ENCODE assay signal across 15 cellular contexts in the genomic region with DNA sequence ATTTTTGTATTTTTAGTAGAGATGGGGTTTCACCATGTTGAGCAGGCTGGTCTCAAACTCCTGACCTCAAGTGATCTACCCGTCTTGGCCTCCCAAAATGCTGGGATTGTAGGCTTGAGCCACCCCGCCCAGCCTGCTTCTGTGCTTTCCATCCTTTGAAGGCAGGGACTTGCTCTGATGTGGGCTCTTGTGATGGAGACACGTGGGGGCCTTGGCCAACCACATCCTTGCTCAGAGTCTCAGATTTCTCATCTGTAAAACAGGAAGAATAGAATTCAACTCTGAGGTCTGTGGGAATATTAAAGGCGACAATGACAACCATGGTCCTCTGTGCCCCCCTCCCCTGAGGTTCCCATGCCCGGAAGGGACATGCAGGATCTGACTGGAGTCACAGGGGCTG. TPM values are rescaled to one million over a fixed set of nuclear protein-coding genes. Genes with fewer than 3 reads are reported as not detected.
DNase-seq lines count a peak whose midpoint lies in the region; ATAC-seq and TF ChIP-seq lines count a peak whose summit lies in the region.
"Had no signal": no experiment of that assay in that cellular context is flagged by ENCODE, and none has a peak within 500 bp of the region (broad histone marks: within the 10 kb centered on the region; RNA-seq: fewer than 3 reads in every experiment).

No MANE protein-coding gene starts in this region.

- H3K4me3 ChIP-seq in ascending aorta: no peak overlapping the region
- H3K4me3 ChIP-seq: smooth muscle cell had no signal

- no peaks in the 10 kb centered on the region for H3K27me3 Mint-ChIP-seq in CD4-positive, alpha-beta T cell
- H3K27me3 Mint-ChIP-seq in T-cell (no peaks in the 10 kb centered on the region), mesothelial cell of epicardium (ENCODE audit: low read depth) (no peaks in the 10 kb centered on the region)
- no peaks in the 10 kb centered on the region for H3K27me3 Mint-ChIP-seq in activated T-cell treated with anti-CD3 and anti-CD28 coated beads, Interleukin-2, amount 50 U/mL, for 72 hours (ENCODE audit: low read depth)

- no peaks in the 10 kb centered on the region for H3K9me3 Mint-ChIP-seq in CD4-positive, alpha-beta T cell
- H3K9me3 Mint-ChIP-seq in T-cell (no peaks in the 10 kb centered on the region), mesothelial cell of epicardium (no peaks in the 10 kb centered on the region)
- peaks cover 0 to 2% of the 10 kb centered on the region in 2 donors for H3K9me3 Mint-ChIP-seq in activated T-cell treated with anti-CD3 and anti-CD28 coated beads, Interleukin-2, amount 50 U/mL, for 72 hours
- H3K9me3 Mint-ChIP-seq: nephron progenitor cell had no signal

- TF ChIP-seq CTCF in CD4-positive, alpha-beta T cell (IDR thresholded peaks at IDR 0.05): no peak
- TF ChIP-seq CTCF in mesothelial cell of epicardium (IDR thresholded peaks at IDR 0.05; ENCODE audit: unreplicated experiment) (no peak), ascending aorta (IDR thresholded peaks at IDR 0.05) (no peak)

- H3K9me3 ChIP-seq in CD4-positive, alpha-beta T cell (ENCODE audit: control insufficient read depth, low read length): no peaks in the 10 kb centered on the region
- H3K9me3 ChIP-seq in ascending aorta: no peaks in the 10 kb centered on the region

- H3K4me1 Mint-ChIP-seq in CD4-positive, alpha-beta T cell (ENCODE audit: low read depth): peaks cover 68% of the 10 kb centered on the region
- H3K4me1 Mint-ChIP-seq in T-cell: peaks cover 52 to 66% (median 63%) of the 10 kb centered on the region in 3 donors
- peaks cover 49% of the 10 kb centered on the region for H3K4me1 Mint-ChIP-seq in activated T-cell treated with anti-CD3 and anti-CD28 coated beads, Interleukin-2, amount 50 U/mL, for 72 hours (ENCODE audit: low read depth)
- H3K4me1 Mint-ChIP-seq in mesothelial cell of epicardium: peaks cover 47% of the 10 kb centered on the region

- H3K27me3 ChIP-seq in CD4-positive, alpha-beta T cell (ENCODE audit: control insufficient read depth, insufficient read depth, low read length): no peaks in the 10 kb centered on the region
- no peaks in the 10 kb centered on the region for H3K27me3 ChIP-seq in ascending aorta

- H3K27ac Mint-ChIP-seq in CD4-positive, alpha-beta T cell: peak overlapping the region; percentile 80
- H3K27ac Mint-ChIP-seq in T-cell (peak overlapping the region; percentile 79 to 85), mesothelial cell of epicardium (peak overlapping the region; percentile 52)
- H3K27ac Mint-ChIP-seq in activated T-cell treated with anti-CD3 and anti-CD28 coated beads, Interleukin-2, amount 50 U/mL, for 72 hours: no peak overlapping the region
- H3K27ac Mint-ChIP-seq: nephron progenitor cell had no signal

- CTCF ChIA-PET in CD4-positive, alpha-beta T cell (lab: Charles Lee): interaction anchor here (6.0 kb wide), 1 partner anchor 12 kb away, joined by 70 read pairs; no protein-coding TSS in a partner anchor
- CTCF ChIA-PET in T-cell (lab: Charles Lee): interaction anchor here (0.5 to 5.8 kb wide), 5 partner anchors 12 to 311 kb away, joined by 3 to 59 read pairs (median 5); a partner anchor contains a TSS

- no peak for TF ChIP-seq POLR2A in erythroblast (IDR thresholded peaks at IDR 0.05; ENCODE audit: low read length)

- peaks cover 0 to 20% of the 10 kb centered on the region in 2 donors for H3K4me1 ChIP-seq in ascending aorta

- no peaks in the 10 kb centered on the region for H3K36me3 ChIP-seq in ascending aorta

- peak overlapping the region; percentile 45 for H3K4me3 Mint-ChIP-seq in CD4-positive, alpha-beta T cell
- H3K4me3 Mint-ChIP-seq in T-cell: peak overlapping the region; percentile 46 to 69 (median 55)
- H3K4me3 Mint-ChIP-seq in activated T-cell treated with anti-CD3 and anti-CD28 coated beads, Interleukin-2, amount 50 U/mL, for 72 hours: peak overlapping the region; percentile 3 to 24
- no peak overlapping the region for H3K4me3 Mint-ChIP-seq in mesothelial cell of epicardium
- H3K4me3 Mint-ChIP-seq: nephron progenitor cell had no signal

- H3K36me3 Mint-ChIP-seq in CD4-positive, alpha-beta T cell (ENCODE audit: low read depth): peaks cover 11% of the 10 kb centered on the region
- H3K36me3 Mint-ChIP-seq in T-cell (no peaks in the 10 kb centered on the region), mesothelial cell of epicardium (no peaks in the 10 kb centered on the region)
- peaks cover 3 to 4% of the 10 kb centered on the region in 2 donors for H3K36me3 Mint-ChIP-seq in activated T-cell treated with anti-CD3 and anti-CD28 coated beads, Interleukin-2, amount 50 U/mL, for 72 hours (ENCODE audit: insufficient read depth in 2 of 2)

- peak overlapping the region; percentile 31 for H3K27ac ChIP-seq in CD4-positive, alpha-beta T cell (ENCODE audit: low read depth, low read length)
- no peak overlapping the region for H3K27ac ChIP-seq in ascending aorta

- POLR2A ChIA-PET in CD4-positive, alpha-beta T cell (lab: Charles Lee): interaction anchor here (0.6 to 5.2 kb wide), 2 partner anchors 13 to 239 kb away, joined by 4 to 59 read pairs; a partner anchor contains a TSS
- POLR2A ChIA-PET in T-cell (lab: Charles Lee): no interaction called here

- peak; percentile 33 to 68 (median 54) for DNase-seq in CD4-positive, alpha-beta T cell
- DNase-seq in T-cell: peak; percentile 38 to 74 (median 60)
- DNase-seq in activated T-cell treated with anti-CD3 and anti-CD28 coated beads, Interleukin-2, amount 50 U/mL, for 72 hours: peak; percentile 43 to 49
- no peak for DNase-seq in mesothelial cell of epicardium (ENCODE audit: low spot score in 2 of 2, unreplicated experiment in 2 of 2)
- DNase-seq in NOMO-1 treated with dmso at 0.1 percent for 144 hours (lab: John Stamatoyannopoulos, UW; ENCODE audit: unreplicated experiment): no peak
- no peak for DNase-seq in ascending aorta (ENCODE audit: low spot score in 2 of 2)
- DNase-seq in erythroblast (lab: John Stamatoyannopoulos, UW): no peak
- DNase-seq: GF-D8, kidney glomerular epithelial cell, NCI-H2227 treated with DMSO at 0.1 percent for 48 hours, nephron progenitor cell had no signal

- ATAC-seq in CD4-positive, alpha-beta T cell (ENCODE audit: poor library complexity): peak; percentile 22
- ATAC-seq in T-cell (replicated peaks in 1 of 4): peak; percentile 22 to 45 (median 32)
- no peak for ATAC-seq in activated T-cell treated with anti-CD3 and anti-CD28 coated beads, Interleukin-2, amount 50 U/mL, for 72 hours (replicated peaks in 1 of 2)
- ATAC-seq in GM18511 (IDR thresholded peaks at IDR 0.05; ENCODE audit: unreplicated experiment): no peak
- ATAC-seq: HepG2 had no signal

- intact Hi-C loops in CD4-positive, alpha-beta T cell (cut with DNase I, micrococcal nuclease): loop anchor here in 1 of 2 experiments (5.0 kb wide), 1 partner anchor 142 kb away; no protein-coding TSS in a partner anchor
- intact Hi-C loops in ascending aorta (cut with DNase I): loop anchor here (5.0 kb wide), 1 partner anchor 58 kb away; no protein-coding TSS in a partner anchor

RNA-seq across cellular contexts. Expression of a gene that starts 3.8 kb away (rescaled TPM):
- 10 to 100 TPM; 57.0 to 60.9 TPM for total RNA-seq in CD4-positive, alpha-beta T cell
- total RNA-seq in T-cell (100 to 1,000 TPM in 2 of 5 donors, 10 to 100 TPM in 3; 83.8 to 105 (median 97.7) TPM), mesothelial cell of epicardium (96.6 to 107 TPM (median 96.6 TPM) in 3 replicates), ascending aorta (53.5 TPM)
- total RNA-seq in activated T-cell treated with anti-CD3 and anti-CD28 coated beads, Interleukin-2, amount 50 U/mL, for 72 hours: 10 to 100 TPM; 81.5 to 96.2 TPM

RNA-seq across cellular contexts. Expression of a gene that starts 25.0 kb away (rescaled TPM):
- 1 to 10 TPM; 2.6 to 3.0 TPM for total RNA-seq in CD4-positive, alpha-beta T cell
- 1 to 10 TPM in 1 of 5 donors, under 1 TPM in 1, not detected in 3; 0.63 to 1.4 TPM for total RNA-seq in T-cell
- not detected for total RNA-seq in activated T-cell treated with anti-CD3 and anti-CD28 coated beads, Interleukin-2, amount 50 U/mL, for 72 hours
- 0.43 to 0.64 TPM (median 0.54 TPM) in 3 replicates for total RNA-seq in mesothelial cell of epicardium
- not detected for total RNA-seq in ascending aorta
- total RNA-seq: cerebellum, smooth muscle cell had no signal

RNA-seq across cellular contexts. Expression of a gene that starts 34.6 kb away (rescaled TPM):
- total RNA-seq in CD4-positive, alpha-beta T cell: 10 to 100 TPM; 46.9 to 49.0 TPM
- total RNA-seq in T-cell (100 to 1,000 TPM in 1 of 5 donors, 10 to 100 TPM in 4; 91.3 to 111 (median 93.6) TPM), mesothelial cell of epicardium (30.0 to 33.0 TPM (median 31.9 TPM) in 3 replicates), ascending aorta (33.7 TPM)
- total RNA-seq in activated T-cell treated with anti-CD3 and anti-CD28 coated beads, Interleukin-2, amount 50 U/mL, for 72 hours: 100 to 1,000 TPM in 1 of 2 donors, 10 to 100 TPM in 1; 99.0 to 103 TPM

RNA-seq across cellular contexts. Expression of a gene that starts 44.6 kb away (rescaled TPM):
- not detected for total RNA-seq in CD4-positive, alpha-beta T cell
- under 1 TPM in 3 of 5 donors, not detected in 2; 0.47 to 0.73 (median 0.62) TPM for total RNA-seq in T-cell
- total RNA-seq in activated T-cell treated with anti-CD3 and anti-CD28 coated beads, Interleukin-2, amount 50 U/mL, for 72 hours: 1 to 10 TPM; 4.0 to 4.6 TPM
- 38.5 to 39.1 TPM (median 38.8 TPM) in 3 replicates for total RNA-seq in mesothelial cell of epicardium
- 100 TPM for total RNA-seq in ascending aorta

RNA-seq across cellular contexts. Expression of a gene that starts 53.6 kb away (rescaled TPM):
- 1 to 10 TPM; 1.5 TPM for total RNA-seq in CD4-positive, alpha-beta T cell
- total RNA-seq in T-cell (10 to 100 TPM in 3 of 5 donors, 1 to 10 TPM in 2; 3.1 to 11.3 (median 10.7) TPM), mesothelial cell of epicardium (15.6 to 16.5 TPM (median 16.1 TPM) in 3 replicates), ascending aorta (10.6 TPM)
- 10 to 100 TPM; 14.8 to 17.2 TPM for total RNA-seq in activated T-cell treated with anti-CD3 and anti-CD28 coated beads, Interleukin-2, amount 50 U/mL, for 72 hours

Comparison
In these comparisons a context has a peak if more than half of its experiments do, and no peak if none do; other contexts are left out.
1. ATAC-seq: peak in CD4-positive, alpha-beta T cell (single experiment) and T-cell (4 of 4); none in activated T-cell treated with anti-CD3 and anti-CD28 coated beads, Interleukin-2, amount 50 U/mL, for 72 hours (0 of 2) and GM18511 (single experiment).
2. DNase-seq: peak in CD4-positive, alpha-beta T cell (10 of 10), T-cell (34 of 34) and activated T-cell treated with anti-CD3 and anti-CD28 coated beads, Interleukin-2, amount 50 U/mL, for 72 hours (2 of 2); none in mesothelial cell of epicardium (0 of 2), NOMO-1 treated with dmso at 0.1 percent for 144 hours (single experiment), ascending aorta (0 of 2) and erythroblast (0 of 2).